11 cellular contexts compared by ENCODE assay signal in the genomic region with DNA sequence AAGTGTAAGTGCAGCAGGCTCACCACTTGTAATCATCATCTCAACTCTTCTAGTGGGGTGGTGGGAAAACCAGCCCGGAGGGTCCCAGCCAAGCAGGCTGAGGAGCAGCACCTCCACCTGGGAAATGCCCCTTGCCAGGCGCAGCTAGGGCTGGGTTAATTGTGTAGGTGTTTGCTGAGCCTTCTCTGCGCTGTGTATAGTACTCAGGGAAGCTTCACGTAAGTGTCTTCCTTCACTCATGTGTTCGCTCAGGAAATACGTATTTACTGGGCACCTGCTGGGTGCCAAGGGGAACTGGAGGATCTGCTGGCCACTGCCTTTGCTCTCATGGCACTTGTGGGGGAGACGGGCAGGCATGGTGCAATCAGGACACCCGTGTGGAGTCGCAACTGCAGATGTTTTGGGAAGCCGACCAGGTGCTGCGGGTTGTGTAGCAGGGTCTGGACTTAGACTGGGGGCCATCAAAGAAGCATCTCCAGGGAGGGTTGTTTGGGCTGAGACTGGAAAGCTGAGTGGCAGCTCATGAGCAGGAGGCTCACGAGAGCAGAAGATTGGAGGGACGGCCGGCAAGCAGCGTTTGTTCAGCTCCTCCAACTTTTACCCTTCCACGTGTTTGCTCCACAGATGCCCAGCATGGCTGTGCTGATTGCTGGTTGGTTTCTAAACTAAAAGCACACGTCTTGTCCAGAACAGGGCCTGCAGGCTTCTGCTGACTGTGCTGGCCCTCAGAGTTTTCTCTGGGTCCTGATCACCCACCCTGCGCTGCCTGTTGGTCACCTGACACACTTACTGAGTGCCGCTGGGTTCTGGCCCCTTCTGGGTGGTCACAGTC.
DNase-seq lines count a peak whose midpoint lies in the region; ATAC-seq and TF ChIP-seq lines count a peak whose summit lies in the region.
"Had no signal": no experiment of that assay in that cellular context is flagged by ENCODE, and none has a peak within 500 bp of the region (broad histone marks: within the 10 kb centered on the region; RNA-seq: fewer than 3 reads in every experiment).

No MANE protein-coding gene starts in this region.

- H3K4me3 Mint-ChIP-seq in stimulated activated naive CD8-positive, alpha-beta T cell treated with anti-CD3 and anti-CD28 coated beads, Interleukin-15, Interleukin-2, amounts not matched to agents 100 ng/mL and 50 ng/mL, for 24 hours = peak overlapping the region; percentile 87
- H3K4me3 Mint-ChIP-seq in dendritic cell treated with granulocyte-macrophage colony-stimulating factor and Interleukin-4, amounts not matched to agents 40 ng/mL and 50 ng/mL, for 4 days = peak overlapping the region; percentile 71
- H3K4me3 Mint-ChIP-seq in nephron = peak overlapping the region; percentile 23 to 64 (median 53)

- no peak for DNase-seq in stimulated activated naive CD8-positive, alpha-beta T cell treated with anti-CD3 and anti-CD28 coated beads, Interleukin-15, Interleukin-2, amounts not matched to agents 100 U/mL and 50 U/mL, for 24 hours
- DNase-seq in SKM-1 (lab: John Stamatoyannopoulos, UW; ENCODE audit: unreplicated experiment) (no peak), NCI-H345 treated with DMSO at 0.1 percent for 48 hours (lab: John Stamatoyannopoulos, UW; ENCODE audit: unreplicated experiment) (no peak), UCSD-AML1 (lab: John Stamatoyannopoulos, UW; ENCODE audit: unreplicated experiment) (no peak)
- DNase-seq: DND-41; mesendoderm; stimulated activated CD4-positive, alpha-beta T cell treated with anti-CD3 and anti-CD28 coated beads, Interleukin-4, amount 100 ng/mL, for 4 hours had no signal

- peaks cover 13% of the 10 kb centered on the region for H3K36me3 Mint-ChIP-seq in stimulated activated naive CD8-positive, alpha-beta T cell treated with anti-CD3 and anti-CD28 coated beads, Interleukin-15, Interleukin-2, amounts not matched to agents 100 ng/mL and 50 ng/mL, for 24 hours (ENCODE audit: low read depth)
- peaks cover 33% of the 10 kb centered on the region for H3K36me3 Mint-ChIP-seq in dendritic cell treated with granulocyte-macrophage colony-stimulating factor and Interleukin-4, amounts not matched to agents 40 ng/mL and 50 ng/mL, for 4 days (ENCODE audit: low read depth)
- H3K36me3 Mint-ChIP-seq in nephron (ENCODE audit: low read depth) = no peaks in the 10 kb centered on the region

- H3K9me3 Mint-ChIP-seq in stimulated activated naive CD8-positive, alpha-beta T cell treated with anti-CD3 and anti-CD28 coated beads, Interleukin-15, Interleukin-2, amounts not matched to agents 100 ng/mL and 50 ng/mL, for 24 hours = peaks cover 5% of the 10 kb centered on the region
- H3K9me3 Mint-ChIP-seq in dendritic cell treated with granulocyte-macrophage colony-stimulating factor and Interleukin-4, amounts not matched to agents 40 ng/mL and 50 ng/mL, for 4 days = no peaks in the 10 kb centered on the region
- no peaks in the 10 kb centered on the region for H3K9me3 Mint-ChIP-seq in nephron

- H3K4me1 Mint-ChIP-seq in stimulated activated naive CD8-positive, alpha-beta T cell treated with anti-CD3 and anti-CD28 coated beads, Interleukin-15, Interleukin-2, amounts not matched to agents 100 ng/mL and 50 ng/mL, for 24 hours (ENCODE audit: low read depth) = peaks cover 58% of the 10 kb centered on the region
- H3K4me1 Mint-ChIP-seq in dendritic cell treated with granulocyte-macrophage colony-stimulating factor and Interleukin-4, amounts not matched to agents 40 ng/mL and 50 ng/mL, for 4 days (ENCODE audit: low read depth) = peaks cover 50% of the 10 kb centered on the region
- H3K4me1 Mint-ChIP-seq in nephron = peaks cover 56% of the 10 kb centered on the region

- H3K27ac Mint-ChIP-seq in stimulated activated naive CD8-positive, alpha-beta T cell treated with anti-CD3 and anti-CD28 coated beads, Interleukin-15, Interleukin-2, amounts not matched to agents 100 ng/mL and 50 ng/mL, for 24 hours = peak overlapping the region; percentile 98
- H3K27ac Mint-ChIP-seq in dendritic cell treated with granulocyte-macrophage colony-stimulating factor and Interleukin-4, amounts not matched to agents 40 ng/mL and 50 ng/mL, for 4 days = peak overlapping the region; percentile 98
- peak overlapping the region; percentile 95 to 96 (median 95) for H3K27ac Mint-ChIP-seq in nephron

- no peak for ATAC-seq in stimulated activated naive CD8-positive, alpha-beta T cell treated with anti-CD3 and anti-CD28 coated beads, Interleukin-15, Interleukin-2, amounts not matched to agents 100 U/mL and 50 U/mL, for 24 hours
- ATAC-seq in GM19324 (IDR thresholded peaks at IDR 0.05; ENCODE audit: low FRiP score, unreplicated experiment) = no peak

- no peaks in the 10 kb centered on the region for H3K27me3 Mint-ChIP-seq in stimulated activated naive CD8-positive, alpha-beta T cell treated with anti-CD3 and anti-CD28 coated beads, Interleukin-15, Interleukin-2, amounts not matched to agents 100 ng/mL and 50 ng/mL, for 24 hours
- peaks cover 6% of the 10 kb centered on the region for H3K27me3 Mint-ChIP-seq in dendritic cell treated with granulocyte-macrophage colony-stimulating factor and Interleukin-4, amounts not matched to agents 40 ng/mL and 50 ng/mL, for 4 days
- H3K27me3 Mint-ChIP-seq in nephron (ENCODE audit: low read depth) = peaks cover 2% of the 10 kb centered on the region

- intact Hi-C loops in dendritic cell treated with granulocyte-macrophage colony-stimulating factor and Interleukin-4, amounts not matched to agents 40 ng/mL and 50 ng/mL, for 4 days (cut with micrococcal nuclease) = loop anchor here (1.0 kb wide), 1 partner anchor 167 kb away; no protein-coding TSS in a partner anchor

- no peak for TF ChIP-seq CTCF in nephron (IDR thresholded peaks at IDR 0.05; ENCODE audit: unreplicated experiment in 3 of 3)
